In genomic region chr3:188421836-188422540, GRCh38 we compare ENCODE assay signal across 8 cellular contexts.
DNase-seq lines count a peak whose midpoint lies in the region; ATAC-seq and FAIRE-seq lines count a peak whose summit lies in the region.

No MANE protein-coding gene starts in this region.

- peaks cover 44% of the 10 kb centered on the region for H3K36me3 Mint-ChIP-seq in activated CD8-positive, alpha-beta T cell treated with anti-CD3 and anti-CD28 coated beads, Interleukin-2, amount 10 ng/mL, durations not matched to agents 7 days and 5 days (ENCODE audit: low read depth)

- peaks cover 23% of the 10 kb centered on the region for H3K4me1 Mint-ChIP-seq in activated CD8-positive, alpha-beta T cell treated with anti-CD3 and anti-CD28 coated beads, Interleukin-2, amount 10 ng/mL, durations not matched to agents 7 days and 5 days (ENCODE audit: low read depth)

- peak; percentile 92 for FAIRE-seq in GM18507 (lab: Jason Lieb, UNC)

- intact Hi-C loops in left colon (cut with DNase I, micrococcal nuclease) = no loop called here

- POLR2A ChIA-PET in activated CD8-positive, alpha-beta T cell treated with anti-CD3 and anti-CD28 coated beads, Interleukin-2, amount 10 ng/mL, durations not matched to agents 7 days and 5 days (lab: Charles Lee) = interaction anchor here (0.7 kb wide), 1 partner anchor 419 kb away, joined by 3 read pairs; no protein-coding TSS in a partner anchor

- peaks cover 22% of the 10 kb centered on the region for H3K9me3 Mint-ChIP-seq in activated CD8-positive, alpha-beta T cell treated with anti-CD3 and anti-CD28 coated beads, Interleukin-2, amount 10 ng/mL, durations not matched to agents 7 days and 5 days (ENCODE audit: insufficient read depth)

- CTCF ChIA-PET in activated CD8-positive, alpha-beta T cell treated with anti-CD3 and anti-CD28 coated beads, Interleukin-2, amount 10 ng/mL, durations not matched to agents 7 days and 5 days (lab: Charles Lee) = interaction anchor here (1.3 to 1.6 kb wide), 2 partner anchors 9 to 683 kb away, joined by 4 read pairs; no protein-coding TSS in a partner anchor

- H3K27ac Mint-ChIP-seq in activated CD8-positive, alpha-beta T cell treated with anti-CD3 and anti-CD28 coated beads, Interleukin-2, amount 10 ng/mL, durations not matched to agents 7 days and 5 days = no peak overlapping the region

- H3K27me3 Mint-ChIP-seq in activated CD8-positive, alpha-beta T cell treated with anti-CD3 and anti-CD28 coated beads, Interleukin-2, amount 10 ng/mL, durations not matched to agents 7 days and 5 days (ENCODE audit: low read depth) = no peaks in the 10 kb centered on the region

- ATAC-seq in HG02571 (IDR thresholded peaks at IDR 0.05; ENCODE audit: unreplicated experiment) (peak; percentile 99), left colon (peak; percentile 62)
- no peak for ATAC-seq in activated CD8-positive, alpha-beta T cell treated with anti-CD3 and anti-CD28 coated beads, Interleukin-2, amount 10 ng/mL, durations not matched to agents 7 days and 5 days

- no peak overlapping the region for H3K4me3 Mint-ChIP-seq in activated CD8-positive, alpha-beta T cell treated with anti-CD3 and anti-CD28 coated beads, Interleukin-2, amount 10 ng/mL, durations not matched to agents 7 days and 5 days

- DNase-seq in GM18507 (ENCODE audit: extremely low spot score, insufficient read length, low read depth) = no peak
- peak; percentile 93 for DNase-seq in MV-4-11 (lab: John Stamatoyannopoulos, UW)
- DNase-seq in left colon = no peak
- no peak for DNase-seq in NCI-H187 treated with DMSO at 0.1 percent for 48 hours (lab: John Stamatoyannopoulos, UW)
- DNase-seq in NCI-H1417 treated with DMSO at 0.1 percent for 48 hours (lab: John Stamatoyannopoulos, UW) = no peak
- no peak for DNase-seq in activated CD8-positive, alpha-beta T cell treated with anti-CD3 and anti-CD28 coated beads, Interleukin-2, amount 10 ng/mL, durations not matched to agents 7 days and 5 days
- no peak for DNase-seq in kidney glomerular epithelial cell (lab: John Stamatoyannopoulos, UW)
